Comparison of ENCODE assay signal across 14 cellular contexts in the genomic region with DNA sequence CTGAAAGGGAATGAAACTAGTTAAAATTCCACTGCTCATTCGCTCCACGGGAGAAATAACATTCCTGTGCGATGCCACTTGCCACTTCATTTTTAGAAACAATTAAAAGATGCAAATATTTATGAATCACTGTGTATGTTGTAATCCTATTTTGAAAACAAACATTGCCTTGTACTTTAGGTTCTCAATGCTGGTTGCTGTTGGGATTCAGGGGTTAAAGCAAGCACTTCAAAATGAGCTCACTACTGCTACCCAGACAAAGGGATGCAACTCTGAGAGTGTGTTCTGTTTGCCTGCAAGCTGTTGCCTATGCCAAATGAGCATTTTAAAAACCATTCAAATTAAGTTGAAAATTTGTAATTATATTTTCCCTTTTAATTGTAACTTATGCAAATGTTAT.
"Had no signal": no experiment of that assay in that cellular context is flagged by ENCODE, and none has a peak within 500 bp of the region (broad histone marks: within the 10 kb centered on the region; RNA-seq: fewer than 3 reads in every experiment).

No MANE protein-coding gene starts in this region.

- ATAC-seq: esophagus mucosa; natural killer cell treated with Interleukin-12 subunit alpha and Interleukin-12 subunit beta and Interleukin-15 and Interleukin-18, amount 100 ng/mL, for 72 hours; psoas muscle; sciatic nerve; stimulated activated naive CD8-positive, alpha-beta T cell treated with anti-CD3 and anti-CD28 coated beads, Interleukin-15, amount 100 ng/mL, for 72 hours had no signal

- DNase-seq: activated CD4-positive, alpha-beta T cell treated with anti-CD3 and anti-CD28 coated beads, Interleukin-2, amount 50 U/mL, for 48 hours; activated naive CD4-positive, alpha-beta T cell treated with anti-CD3 and anti-CD28 coated beads, Interleukin-2, amount 10 ng/mL, durations not matched to agents 7 days and 5 days; activated T-cell treated with anti-CD3 and anti-CD28 coated beads, Interleukin-2, amount 50 U/mL, for 24 hours; kidney; left ventricle myocardium inferior; psoas muscle; stimulated activated naive CD8-positive, alpha-beta T cell treated with anti-CD3 and anti-CD28 coated beads, Interleukin-15, amount 100 ng/mL, for 72 hours; T-helper 1 cell; T1000; testis; WERI-Rb-1 had no signal
